ENCODE assay signal across 8 cellular contexts in the genomic region with DNA sequence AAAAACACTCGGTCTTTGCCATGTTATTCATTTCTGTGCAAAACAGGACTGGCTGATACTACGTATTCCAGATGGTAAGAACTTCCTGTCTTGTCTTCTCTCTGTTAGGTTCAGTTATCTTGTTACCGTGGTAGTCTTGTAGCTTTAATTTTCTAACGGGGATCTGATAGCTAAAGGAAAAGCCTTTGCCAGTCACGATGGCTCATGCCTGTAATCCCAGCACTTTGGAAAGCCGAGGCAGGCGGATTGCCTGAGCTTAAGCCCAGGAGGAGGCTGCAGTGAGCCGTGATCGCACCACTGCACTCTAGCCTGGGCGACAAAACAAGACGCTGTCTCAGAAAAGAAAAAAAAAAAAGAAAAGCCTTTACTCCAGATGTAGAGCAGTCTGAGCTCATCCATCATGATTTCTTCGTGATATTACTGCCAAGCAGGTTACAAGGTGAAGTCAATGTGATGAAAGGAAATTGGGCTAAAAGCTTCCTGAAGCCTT. TPM values are rescaled to one million over a fixed set of nuclear protein-coding genes. Genes with fewer than 3 reads are reported as not detected.
DNase-seq lines count a peak whose midpoint lies in the region; ATAC-seq and TF ChIP-seq lines count a peak whose summit lies in the region.

No MANE protein-coding gene starts in this region.

- H3K36me3 ChIP-seq in osteoblast (ENCODE audit: insufficient read depth, low read length) (no peaks in the 10 kb centered on the region), testis (ENCODE audit: low read depth, missing control alignments) (no peaks in the 10 kb centered on the region)

- H3K36me3 Mint-ChIP-seq in T-cell: no peaks in the 10 kb centered on the region

- H3K4me1 Mint-ChIP-seq in T-cell: peaks cover 9 to 11% (median 11%) of the 10 kb centered on the region in 3 donors

- CTCF ChIA-PET in T-cell (lab: Charles Lee): no interaction called here

- POLR2A ChIA-PET in T-cell (lab: Charles Lee): interaction anchor here in 1 of 2 donors (0.6 kb wide), 1 partner anchor 30 kb away, joined by 3 read pairs; no protein-coding TSS in a partner anchor

- H3K27ac ChIP-seq in osteoblast (ENCODE audit: low read depth, low read length) (no peak overlapping the region), testis (no peak overlapping the region)

- no peaks in the 10 kb centered on the region for H3K27me3 ChIP-seq in osteoblast (ENCODE audit: insufficient read depth, low read length)
- no peaks in the 10 kb centered on the region for H3K27me3 ChIP-seq in testis

- H3K4me3 Mint-ChIP-seq in T-cell: peak overlapping the region; percentile 74 to 77 (median 76)

- intact Hi-C loops in testis (cut with DNase I; ENCODE audit: low total_unique reads): loop anchor here (10.0 kb wide), 2 partner anchors 274 to 344 kb away; partner anchors contain the start of genes ENTREP3 and RUSC1

- no peaks in the 10 kb centered on the region for H3K9me3 ChIP-seq in osteoblast (ENCODE audit: low read depth, low read length)
- H3K9me3 ChIP-seq in testis: no peaks in the 10 kb centered on the region

- H3K4me3 ChIP-seq in osteoblast (ENCODE audit: insufficient read depth, low read length): peak overlapping the region; percentile 41
- no peak overlapping the region for H3K4me3 ChIP-seq in testis

- H4K20me1 ChIP-seq in osteoblast (ENCODE audit: insufficient read depth, low read length): no peaks in the 10 kb centered on the region

- no peaks in the 10 kb centered on the region for H3K79me2 ChIP-seq in osteoblast (ENCODE audit: insufficient read depth, low read length)

- H3K27ac Mint-ChIP-seq in T-cell: peak overlapping the region; percentile 90

- peaks cover 0 to 1% of the 10 kb centered on the region in 2 donors for H3K27me3 Mint-ChIP-seq in T-cell

- H2AFZ ChIP-seq in osteoblast (ENCODE audit: low read length): peak overlapping the region; percentile 71

- WGBS in testis, 2 donors: 29 to 41% methylated on average over 12 of the region's 12 CpGs

- no peak for TF ChIP-seq POLR2A in testis (IDR thresholded peaks at IDR 0.05)

- H3K4me1 ChIP-seq in osteoblast (ENCODE audit: insufficient read depth, low read length): peaks cover 7% of the 10 kb centered on the region
- H3K4me1 ChIP-seq in testis: no peaks in the 10 kb centered on the region

- peak overlapping the region; percentile 68 for H3K4me2 ChIP-seq in osteoblast (ENCODE audit: insufficient read depth, low read length)

- ATAC-seq in T-cell (replicated peaks in 1 of 4): peak; percentile 79 to 88 (median 86)

- TF ChIP-seq CTCF in osteoblast (IDR thresholded peaks at IDR 0.05; ENCODE audit: extremely low read depth, low read depth, low read length) (peak; percentile 10), testis (IDR thresholded peaks at IDR 0.05) (no peak)

- peak; percentile 79 for DNase-seq in ELF-1 (ENCODE audit: low read depth, low spot score)
- DNase-seq in T-cell: peak in 13 of 34 experiments; percentile 1 to 37 (median 8)
- DNase-seq in fibroblast of gingiva (ENCODE audit: low read depth): peak; percentile 44
- DNase-seq in osteoblast (ENCODE audit: insufficient read length, low spot score, missing footprints): no peak
- no peak for DNase-seq in NCI-H2107 (lab: John Stamatoyannopoulos, UW)
- no peak for DNase-seq in stimulated activated CD4-positive, alpha-beta T cell treated with anti-CD3 and anti-CD28 coated beads, Interleukin-4, amount 100 ng/mL, for 24 hours
- no peak for DNase-seq in DMS114 treated with DMSO at 0.1 percent for 48 hours (lab: John Stamatoyannopoulos, UW; ENCODE audit: unreplicated experiment)
- no peak for DNase-seq in testis

- no peaks in the 10 kb centered on the region for H3K9me3 Mint-ChIP-seq in T-cell

RNA-seq across cellular contexts. Expression of gene MSTO1, which starts 11.1 kb away (rescaled TPM):
- 10 to 100 TPM; 47.6 to 96.2 (median 92.9) TPM for total RNA-seq in T-cell
- 25.3 and 28.6 TPM in 2 replicates for total RNA-seq in osteoblast
- 10 to 100 TPM; 50.0 to 62.4 TPM for total RNA-seq in testis
- 140 TPM for polyA plus RNA-seq in testis (ENCODE audit: insufficient read depth, low read depth, low replicate concordance)

RNA-seq across cellular contexts. Expression of gene ASH1L, which starts 36.3 kb away (rescaled TPM):
- total RNA-seq in T-cell: 100 to 1,000 TPM in 1 of 5 donors, 10 to 100 TPM in 4; 78.0 to 105 (median 81.1) TPM
- total RNA-seq in osteoblast: 41.5 and 41.6 TPM in 2 replicates
- 10 to 100 TPM; 87.6 to 93.0 TPM for total RNA-seq in testis
- polyA plus RNA-seq in testis (ENCODE audit: insufficient read depth, low read depth, low replicate concordance): 20.6 TPM

Comparison
In these comparisons a context has a peak if more than half of its experiments do, and no peak if none do; other contexts are left out.
1. DNase-seq: peak in ELF-1 (single experiment) and fibroblast of gingiva (single experiment); none in osteoblast (single experiment), NCI-H2107 (single experiment), stimulated activated CD4-positive, alpha-beta T cell treated with anti-CD3 and anti-CD28 coated beads, Interleukin-4, amount 100 ng/mL, for 24 hours (single experiment), DMS114 treated with DMSO at 0.1 percent for 48 hours (single experiment) and testis (single experiment).